In genomic region chr1:190259424-190259823, GRCh38 we compare ENCODE assay signal across 28 cellular contexts.
"Had no signal": no experiment of that assay in that cellular context is flagged by ENCODE, and none has a peak within 500 bp of the region (broad histone marks: within the 10 kb centered on the region; RNA-seq: fewer than 3 reads in every experiment).

No MANE protein-coding gene starts in this region.

- H3K27ac ChIP-seq: stomach, suprapubic skin, testis, thoracic aorta, thyroid gland, tibial artery, tibial nerve, transverse colon, upper lobe of left lung, upper lobe of right lung, uterus, vagina had no signal

- H3K27ac Mint-ChIP-seq: stimulated activated effector memory CD8-positive, alpha-beta T cell treated with anti-CD3 and anti-CD28 coated beads, Interleukin-12 subunit alpha, Interleukin-12 subunit beta, amount 100 ng/mL, for 72 hours; stimulated activated memory B cell treated with anti-CD40 and anti-IgM and Interleukin-4, amounts not matched to agents 10 μg/mL and 1 μg/mL and 100 μg/mL, for 72 hours; stimulated activated naive B cell treated with anti-CD40 and anti-IgM and Interleukin-4, amounts not matched to agents 10 μg/mL and 1 μg/mL and 100 μg/mL, for 72 hours; stimulated activated naive CD8-positive, alpha-beta T cell treated with anti-CD3 and anti-CD28 coated beads, Interleukin-15, amount 100 ng/mL, for 72 hours; stimulated activated naive CD8-positive, alpha-beta T cell treated with anti-CD3 and anti-CD28 coated beads, Interleukin-15, Interleukin-2, amounts not matched to agents 100 ng/mL and 50 ng/mL, for 24 hours had no signal

- ATAC-seq: stimulated activated effector memory CD8-positive, alpha-beta T cell treated with anti-CD3 and anti-CD28 coated beads, Interleukin-12 subunit alpha, Interleukin-12 subunit beta, amount 100 ng/mL, for 72 hours; stimulated activated memory B cell treated with anti-CD40 and anti-IgM and Interleukin-4, amounts not matched to agents 10 μg/mL and 1 μg/mL and 100 μg/mL, for 72 hours; stimulated activated naive B cell treated with anti-CD40 and anti-IgM and Interleukin-4, amounts not matched to agents 10 μg/mL and 1 μg/mL and 100 μg/mL, for 72 hours; stimulated activated naive CD8-positive, alpha-beta T cell treated with anti-CD3 and anti-CD28 coated beads, Interleukin-15, amount 100 ng/mL, for 72 hours; stimulated activated naive CD8-positive, alpha-beta T cell treated with anti-CD3 and anti-CD28 coated beads, Interleukin-15, Interleukin-2, amounts not matched to agents 100 U/mL and 50 U/mL, for 24 hours; upper lobe of right lung had no signal

- H3K36me3 Mint-ChIP-seq: stimulated activated effector memory CD8-positive, alpha-beta T cell treated with anti-CD3 and anti-CD28 coated beads, Interleukin-12 subunit alpha, Interleukin-12 subunit beta, amount 100 ng/mL, for 72 hours; stimulated activated memory B cell treated with anti-CD40 and anti-IgM and Interleukin-4, amounts not matched to agents 10 μg/mL and 1 μg/mL and 100 μg/mL, for 72 hours; stimulated activated naive B cell treated with anti-CD40 and anti-IgM and Interleukin-4, amounts not matched to agents 10 μg/mL and 1 μg/mL and 100 μg/mL, for 72 hours had no signal

- FAIRE-seq: urothelium cell line had no signal

- H3K9me3 Mint-ChIP-seq: stimulated activated memory B cell treated with anti-CD40 and anti-IgM and Interleukin-4, amounts not matched to agents 10 μg/mL and 1 μg/mL and 100 μg/mL, for 72 hours had no signal

- H3K4me1 Mint-ChIP-seq: stimulated activated effector memory CD8-positive, alpha-beta T cell treated with anti-CD3 and anti-CD28 coated beads, Interleukin-12 subunit alpha, Interleukin-12 subunit beta, amount 100 ng/mL, for 72 hours; stimulated activated memory B cell treated with anti-CD40 and anti-IgM and Interleukin-4, amounts not matched to agents 10 μg/mL and 1 μg/mL and 100 μg/mL, for 72 hours; stimulated activated naive B cell treated with anti-CD40 and anti-IgM and Interleukin-4, amounts not matched to agents 10 μg/mL and 1 μg/mL and 100 μg/mL, for 72 hours; stimulated activated naive CD8-positive, alpha-beta T cell treated with anti-CD3 and anti-CD28 coated beads, Interleukin-15, amount 100 ng/mL, for 72 hours had no signal

- H3K9me3 ChIP-seq: suprapubic skin, testis, thoracic aorta, thyroid gland, tibial artery, tibial nerve, transverse colon, upper lobe of left lung, upper lobe of right lung, uterus, vagina had no signal

- H3K4me3 Mint-ChIP-seq: stimulated activated effector memory CD8-positive, alpha-beta T cell treated with anti-CD3 and anti-CD28 coated beads, Interleukin-12 subunit alpha, Interleukin-12 subunit beta, amount 100 ng/mL, for 72 hours; stimulated activated memory B cell treated with anti-CD40 and anti-IgM and Interleukin-4, amounts not matched to agents 10 μg/mL and 1 μg/mL and 100 μg/mL, for 72 hours; stimulated activated naive B cell treated with anti-CD40 and anti-IgM and Interleukin-4, amounts not matched to agents 10 μg/mL and 1 μg/mL and 100 μg/mL, for 72 hours; stimulated activated naive CD8-positive, alpha-beta T cell treated with anti-CD3 and anti-CD28 coated beads, Interleukin-15, amount 100 ng/mL, for 72 hours; stimulated activated naive CD8-positive, alpha-beta T cell treated with anti-CD3 and anti-CD28 coated beads, Interleukin-15, Interleukin-2, amounts not matched to agents 100 ng/mL and 50 ng/mL, for 24 hours had no signal

- DNase-seq: stimulated activated CD4-positive, alpha-beta T cell treated with anti-CD3 and anti-CD28 coated beads, Interleukin-2, amount 100 ng/mL, for 48 hours; stimulated activated CD4-positive, alpha-beta T cell treated with anti-CD3 and anti-CD28 coated beads, Interleukin-4, amount 100 ng/mL, for 1 hour; stimulated activated CD4-positive, alpha-beta T cell treated with anti-CD3 and anti-CD28 coated beads, Interleukin-4, amount 100 ng/mL, for 24 hours; stimulated activated CD4-positive, alpha-beta T cell treated with anti-CD3 and anti-CD28 coated beads, Interleukin-4, amount 100 ng/mL, for 4 hours; stimulated activated CD8-positive, alpha-beta memory T cell treated with anti-CD3 and anti-CD28 coated beads, Interleukin-4, amount 100 ng/mL, for 48 hours; stimulated activated naive B cell treated with anti-CD40 and anti-IgM and Interleukin-4, amounts not matched to agents 10 μg/mL and 1 μg/mL and 100 μg/mL, for 72 hours; stimulated activated naive CD4-positive, alpha-beta T cell; stimulated activated naive CD4-positive, alpha-beta T cell treated with Interleukin-2 at 50 U/mL for 16 hours; stimulated activated naive CD8-positive, alpha-beta T cell treated with anti-CD3 and anti-CD28 coated beads, Interleukin-15, amount 100 ng/mL, for 72 hours; stimulated activated naive CD8-positive, alpha-beta T cell treated with anti-CD3 and anti-CD28 coated beads, Interleukin-15, Interleukin-2, amounts not matched to agents 100 U/mL and 50 U/mL, for 24 hours; stomach; substantia nigra; testis; thyroid gland; tibial artery; transverse colon; trophoblast cell; upper lobe of left lung; upper lobe of right lung; uterus had no signal

- H3K4me3 ChIP-seq: stomach, suprapubic skin, testis, thoracic aorta, thyroid gland, tibial artery, tibial nerve, transverse colon, upper lobe of left lung, upper lobe of right lung, uterus, vagina had no signal

- H3K27me3 Mint-ChIP-seq: stimulated activated memory B cell treated with anti-CD40 and anti-IgM and Interleukin-4, amounts not matched to agents 10 μg/mL and 1 μg/mL and 100 μg/mL, for 72 hours; stimulated activated naive B cell treated with anti-CD40 and anti-IgM and Interleukin-4, amounts not matched to agents 10 μg/mL and 1 μg/mL and 100 μg/mL, for 72 hours; stimulated activated naive CD8-positive, alpha-beta T cell treated with anti-CD3 and anti-CD28 coated beads, Interleukin-15, amount 100 ng/mL, for 72 hours; stimulated activated naive CD8-positive, alpha-beta T cell treated with anti-CD3 and anti-CD28 coated beads, Interleukin-15, Interleukin-2, amounts not matched to agents 100 ng/mL and 50 ng/mL, for 24 hours had no signal

- H3K36me3 ChIP-seq: stomach, suprapubic skin, thoracic aorta, thyroid gland, tibial artery, tibial nerve, transverse colon, upper lobe of left lung, upper lobe of right lung, uterus, vagina had no signal

- H3K4me1 ChIP-seq: stomach, suprapubic skin, testis, thyroid gland, tibial artery, tibial nerve, transverse colon, upper lobe of left lung, upper lobe of right lung, uterus, vagina had no signal
